Comparison of ENCODE assay signal across 1 cellular context in genomic region chr9:123319541-123320339, GRCh38.
A peak's percentile ranks its signal among the peaks of the same experiment; 100 is the strongest.
TF ChIP-seq lines count a peak whose summit lies in the region.

No MANE protein-coding gene starts in this region.

TF ChIP-seq in K562, 482 proteins besides CTCF, POLR2A, EP300 and RAD21:
- TF ChIP-seq ZNF79 (CRISPR knock-in tag; IDR thresholded peaks at IDR 0.05; ENCODE audit: low read depth) (no peak), NRF1 (conservative IDR thresholded peaks at IDR 0.05 in 1 of 2, IDR thresholded peaks at IDR 0.05 in 1 of 2) (no peak), ZNF780A (CRISPR knock-in tag; IDR thresholded peaks at IDR 0.05) (no peak), L3MBTL2 (IDR thresholded peaks at IDR 0.05) (peak; percentile 25; the same call in 1 of the 2 replicates), SLC30A9 (CRISPR knock-in tag; IDR thresholded peaks at IDR 0.05) (no peak), ZNF644 (tag; IDR thresholded peaks at IDR 0.05; ENCODE audit: low read depth) (no peak), ZBTB33 (CRISPR knock-in tag; IDR thresholded peaks at IDR 0.05) (0 out of 2 replicates have a peak, but pooled peaks have one; percentile 19)
TF ChIP-seq in K562: peak in this region for 2.
